In genomic region chrX:22135994-22136684, GRCh38 we compare ENCODE assay signal across 9 cellular contexts.
DNase-seq lines count a peak whose midpoint lies in the region; ATAC-seq, FAIRE-seq and TF ChIP-seq lines count a peak whose summit lies in the region.
"Had no signal": no experiment of that assay in that cellular context is flagged by ENCODE, and none has a peak within 500 bp of the region (broad histone marks: within the 10 kb centered on the region; RNA-seq: fewer than 3 reads in every experiment).

No MANE protein-coding gene starts in this region.

- no peak for DNase-seq in CD14-positive monocyte (ENCODE audit: low spot score)
- DNase-seq in GM13977 (ENCODE audit: low spot score): peak; percentile 34
- DNase-seq in NCI-H2171 treated with DMSO at 0.1 percent for 48 hours (lab: John Stamatoyannopoulos, UW): peak; percentile 67
- DNase-seq in astrocyte (ENCODE audit: low read depth): peak; percentile 68
- peak; percentile 26 for DNase-seq in hepatic stellate cell (ENCODE audit: low spot score)
- no peak for DNase-seq in gastrocnemius medialis
- no peak for DNase-seq in activated CD8-positive, alpha-beta memory T cell treated with anti-CD3 and anti-CD28 coated beads, Interleukin-2, amount 50 U/mL, for 48 hours

- peak; percentile 66 for TF ChIP-seq CTCF in CD14-positive monocyte (IDR thresholded peaks at IDR 0.05)
- peak; percentile 49 for TF ChIP-seq CTCF in GM13977 (IDR thresholded peaks at IDR 0.05; ENCODE audit: extremely low read depth, insufficient read depth, missing control alignments)
- TF ChIP-seq CTCF in astrocyte (IDR thresholded peaks at IDR 0.05; ENCODE audit: insufficient read depth, low read depth, low read length): peak; percentile 64
- TF ChIP-seq CTCF in gastrocnemius medialis (IDR thresholded peaks at IDR 0.05 in 4 of 5, conservative IDR thresholded peaks at IDR 0.05 in 1 of 5): peak; percentile 24 to 76 (median 45)

- H3K4me3 ChIP-seq in astrocyte (ENCODE audit: insufficient read depth, low read depth, low read length) (peak overlapping the region; percentile 31), gastrocnemius medialis (no peak overlapping the region)

- peak overlapping the region; percentile 73 for H3K9ac ChIP-seq in astrocyte (ENCODE audit: low read length)

- H3K4me2 ChIP-seq in astrocyte (ENCODE audit: low read length): peak overlapping the region; percentile 72

- H3K27me3 ChIP-seq in astrocyte (ENCODE audit: insufficient read depth, low read length): no peaks in the 10 kb centered on the region
- H3K27me3 ChIP-seq in gastrocnemius medialis: no peaks in the 10 kb centered on the region

- H3K27me3 Mint-ChIP-seq in CD14-positive monocyte (ENCODE audit: low read depth in 3 of 3) (peaks cover 1 to 5% (median 5%) of the 10 kb centered on the region in 3 donors), astrocyte (ENCODE audit: low read depth, unreplicated experiment) (no peaks in the 10 kb centered on the region)

- FAIRE-seq in astrocyte (lab: Jason Lieb, UNC): peak; percentile 82

- H3K27ac Mint-ChIP-seq in CD14-positive monocyte (peak overlapping the region in 1 of 7 donors; percentile 45), astrocyte (ENCODE audit: unreplicated experiment) (peak overlapping the region; percentile 98)
- H3K27ac Mint-ChIP-seq: T-helper 1 cell treated with Interleukin-12 subunit alpha and Interleukin-12 subunit beta and Interleukin-4 antibody, amounts not matched to agents 30 μg/mL and 1 μg/mL, for 36 hours had no signal

- no peaks in the 10 kb centered on the region for H3K79me2 ChIP-seq in astrocyte (ENCODE audit: insufficient read depth, low read length)

- no peak overlapping the region for H3K4me3 Mint-ChIP-seq in CD14-positive monocyte
- H3K4me3 Mint-ChIP-seq in astrocyte (ENCODE audit: unreplicated experiment): no peak overlapping the region
- H3K4me3 Mint-ChIP-seq: T-helper 1 cell treated with Interleukin-12 subunit alpha and Interleukin-12 subunit beta and Interleukin-4 antibody, amounts not matched to agents 30 μg/mL and 1 μg/mL, for 36 hours had no signal

- H2AFZ ChIP-seq in astrocyte (ENCODE audit: low read depth, low read length): peak overlapping the region; percentile 35

- no peaks in the 10 kb centered on the region for H3K9me3 ChIP-seq in astrocyte (ENCODE audit: insufficient read depth, low read depth, low read length)
- H3K9me3 ChIP-seq in gastrocnemius medialis: no peaks in the 10 kb centered on the region

- H3K4me1 Mint-ChIP-seq in CD14-positive monocyte (no peaks in the 10 kb centered on the region), astrocyte (ENCODE audit: low read depth, unreplicated experiment) (peaks cover 22% of the 10 kb centered on the region)

- H3K27ac ChIP-seq in astrocyte (ENCODE audit: low read depth, low read length) (peak overlapping the region; percentile 79), gastrocnemius medialis (no peak overlapping the region)

- intact Hi-C loops in CD14-positive monocyte (cut with micrococcal nuclease) (no loop called here), gastrocnemius medialis (cut with DNase I; ENCODE audit: low total_unique reads) (loop anchor here (10.0 kb wide), 1 partner anchor 151 kb away; no protein-coding TSS in a partner anchor)

- peak in 1 of 2 donors; percentile 49 for ATAC-seq in gastrocnemius medialis
- no peak for ATAC-seq in GM21423 (IDR thresholded peaks at IDR 0.05; ENCODE audit: unreplicated experiment)

- H3K36me3 Mint-ChIP-seq in CD14-positive monocyte (no peaks in the 10 kb centered on the region), astrocyte (ENCODE audit: low read depth, unreplicated experiment) (no peaks in the 10 kb centered on the region)

- no peaks in the 10 kb centered on the region for H3K36me3 ChIP-seq in astrocyte (ENCODE audit: insufficient read depth, low read length)
- no peaks in the 10 kb centered on the region for H3K36me3 ChIP-seq in gastrocnemius medialis

- TF ChIP-seq POLR2A in gastrocnemius medialis (IDR thresholded peaks at IDR 0.05): no peak

- H3K9me3 Mint-ChIP-seq in CD14-positive monocyte (peaks cover 0 to 1% (median 0%) of the 10 kb centered on the region in 7 donors), astrocyte (ENCODE audit: unreplicated experiment) (no peaks in the 10 kb centered on the region)
- H3K9me3 Mint-ChIP-seq: T-helper 1 cell treated with Interleukin-12 subunit alpha and Interleukin-12 subunit beta and Interleukin-4 antibody, amounts not matched to agents 30 μg/mL and 1 μg/mL, for 36 hours had no signal

- H3K4me1 ChIP-seq in astrocyte (ENCODE audit: insufficient read depth, low read length) (peaks cover 17% of the 10 kb centered on the region), gastrocnemius medialis (no peaks in the 10 kb centered on the region)

- H4K20me1 ChIP-seq in astrocyte (ENCODE audit: insufficient read depth, low read length): no peaks in the 10 kb centered on the region

- in situ Hi-C loops in GM13977 (cut with MboI; ENCODE audit: low pct_unique_long_range_greater_than_20kb, low sequenced_read_pairs, unreplicated experiment) (no loop called here), gastrocnemius medialis (cut with MboI; ENCODE audit: low sequenced_read_pairs in 4 of 4) (no loop called here)

Comparison
In these comparisons a context has a peak if more than half of its experiments do, and no peak if none do; other contexts are left out.
1. DNase-seq: peak in GM13977 (single experiment), NCI-H2171 treated with DMSO at 0.1 percent for 48 hours (single experiment), astrocyte (single experiment) and hepatic stellate cell (single experiment); none in CD14-positive monocyte (single experiment), gastrocnemius medialis (0 of 2) and activated CD8-positive, alpha-beta memory T cell treated with anti-CD3 and anti-CD28 coated beads, Interleukin-2, amount 50 U/mL, for 48 hours (single experiment).
2. Peak in every context shown above with its lines, with median percentiles within 50 percentile points of each other: CTCF ChIP-seq.